ENCODE assay signal across 13 cellular contexts in genomic region chr7:52917982-52918578, GRCh38.
DNase-seq lines count a peak whose midpoint lies in the region; ATAC-seq and TF ChIP-seq lines count a peak whose summit lies in the region.
"Had no signal": no experiment of that assay in that cellular context is flagged by ENCODE, and none has a peak within 500 bp of the region (broad histone marks: within the 10 kb centered on the region; RNA-seq: fewer than 3 reads in every experiment).

No MANE protein-coding gene starts in this region.

- H3K27me3 ChIP-seq in left ventricle myocardium inferior (ENCODE audit: low read depth) (no peaks in the 10 kb centered on the region), OCI-LY1 (ENCODE audit: insufficient read depth, low read length) (no peaks in the 10 kb centered on the region)
- H3K27me3 ChIP-seq: BLaER1 treated with 17β-estradiol and CSF1 and Interleukin-3, amounts not matched to agents 10 nM and 100 nM had no signal

- H3K9me3 ChIP-seq in left ventricle myocardium inferior (replicated peaks), result no peaks in the 10 kb centered on the region
- H3K9me3 ChIP-seq in OCI-LY1 (ENCODE audit: low read length), result 0 out of 2 replicates have a peak, but pooled peaks cover 5% of the 10 kb centered on the region
- H3K9me3 ChIP-seq: BLaER1 treated with 17β-estradiol and CSF1 and Interleukin-3, amounts not matched to agents 10 nM and 100 nM had no signal

- no peaks in the 10 kb centered on the region for H3K79me2 ChIP-seq in OCI-LY1 (ENCODE audit: insufficient read depth, low read length)

- H3K4me2 ChIP-seq in OCI-LY1 (ENCODE audit: low read length), result no peak overlapping the region
- H3K4me2 ChIP-seq: BLaER1 treated with 17β-estradiol and CSF1 and Interleukin-3, amounts not matched to agents 10 nM and 100 nM had no signal

- H3K4me3 ChIP-seq in left ventricle myocardium inferior, result no peak overlapping the region
- no peak overlapping the region for H3K4me3 ChIP-seq in OCI-LY1 (ENCODE audit: low read depth, low read length, poor library complexity, severe bottlenecking)
- no peak overlapping the region for H3K4me3 ChIP-seq in epithelial cell of proximal tubule (ENCODE audit: low read depth, low read length)
- H3K4me3 ChIP-seq: BLaER1 treated with 17β-estradiol and CSF1 and Interleukin-3, amounts not matched to agents 10 nM and 100 nM had no signal

- ATAC-seq in Right ventricle myocardium inferior (no peak), GM19035 (IDR thresholded peaks at IDR 0.05; ENCODE audit: unreplicated experiment) (no peak)

- TF ChIP-seq CTCF in left ventricle myocardium inferior (IDR thresholded peaks at IDR 0.05; ENCODE audit: borderline replicate concordance), result peak; percentile 15
- TF ChIP-seq CTCF in OCI-LY1 (IDR thresholded peaks at IDR 0.05; ENCODE audit: low read length), result peak; percentile 91
- TF ChIP-seq CTCF in epithelial cell of proximal tubule (conservative IDR thresholded peaks at IDR 0.05; ENCODE audit: low read depth, low read length), result peak; percentile 90
- peak; percentile 69 for TF ChIP-seq CTCF in type B pancreatic cell (conservative IDR thresholded peaks at IDR 0.05)

- H3K27ac Mint-ChIP-seq in type B pancreatic cell, result no peak overlapping the region
- H3K27ac Mint-ChIP-seq: activated T-helper 2 cell treated with anti-CD3 and anti-CD28 coated beads, Interferon-gamma antibody, Interleukin-2, Interleukin-4, amounts not matched to agents 10 μg/mL and 5 μg/mL and 100 μg/mL, durations not matched to agents 14 hours and 24 hours and 36 hours had no signal

- H3F3A ChIP-seq in OCI-LY1 (ENCODE audit: insufficient read depth, low read length), result no peaks in the 10 kb centered on the region

- no peaks in the 10 kb centered on the region for H3K9me3 Mint-ChIP-seq in type B pancreatic cell

- intact Hi-C loops in left ventricle myocardium inferior (cut with micrococcal nuclease) (no loop called here), Right ventricle myocardium inferior (cut with DNase I) (no loop called here)

- H3K36me3 Mint-ChIP-seq in type B pancreatic cell, result no peaks in the 10 kb centered on the region

- peaks cover 4% of the 10 kb centered on the region for H3K4me1 Mint-ChIP-seq in type B pancreatic cell (ENCODE audit: unreplicated experiment)
- H3K4me1 Mint-ChIP-seq: central memory CD8-positive, alpha-beta T cell had no signal

- H3K27ac ChIP-seq in left ventricle myocardium inferior (replicated peaks) (no peak overlapping the region), OCI-LY1 (ENCODE audit: low read depth, low read length, poor library complexity, severe bottlenecking) (peak overlapping the region; percentile 8)
- H3K27ac ChIP-seq: BLaER1 treated with 17β-estradiol and CSF1 and Interleukin-3, amounts not matched to agents 10 nM and 100 nM had no signal

- no peaks in the 10 kb centered on the region for H3K4me1 ChIP-seq in left ventricle myocardium inferior
- peaks cover 37% of the 10 kb centered on the region for H3K4me1 ChIP-seq in OCI-LY1 (ENCODE audit: insufficient read depth, low read length, severe bottlenecking)
- H3K4me1 ChIP-seq: BLaER1 treated with 17β-estradiol and CSF1 and Interleukin-3, amounts not matched to agents 10 nM and 100 nM had no signal

- DNase-seq in left ventricle myocardium inferior (no peak), Right ventricle myocardium inferior (ENCODE audit: missing footprints) (no peak), epithelial cell of proximal tubule (ENCODE audit: low read depth) (peak; percentile 2), type B pancreatic cell (ENCODE audit: extremely low spot score, unreplicated experiment) (no peak), NCI-H2081 (lab: John Stamatoyannopoulos, UW) (no peak), dermis blood vessel endothelial cell (no peak)
- DNase-seq: activated CD4-positive, alpha-beta T cell treated with anti-CD3 and anti-CD28 coated beads for 1 hour; foreskin fibroblast had no signal

- H3K9ac ChIP-seq in OCI-LY1 (ENCODE audit: low read length), result no peak overlapping the region
- H3K9ac ChIP-seq: BLaER1 treated with 17β-estradiol and CSF1 and Interleukin-3, amounts not matched to agents 10 nM and 100 nM had no signal

- H3K27me3 Mint-ChIP-seq in type B pancreatic cell, result no peaks in the 10 kb centered on the region
- H3K27me3 Mint-ChIP-seq: central memory CD8-positive, alpha-beta T cell had no signal

- H3K4me3 Mint-ChIP-seq in type B pancreatic cell, result no peak overlapping the region
- H3K4me3 Mint-ChIP-seq: central memory CD8-positive, alpha-beta T cell had no signal

- H3K36me3 ChIP-seq in left ventricle myocardium inferior (no peaks in the 10 kb centered on the region), OCI-LY1 (ENCODE audit: insufficient read depth, low read length) (no peaks in the 10 kb centered on the region)
- H3K36me3 ChIP-seq: BLaER1 treated with 17β-estradiol and CSF1 and Interleukin-3, amounts not matched to agents 10 nM and 100 nM had no signal

- H2AFZ ChIP-seq in OCI-LY1 (ENCODE audit: low read length), result no peak overlapping the region

- H4K20me1 ChIP-seq in OCI-LY1 (ENCODE audit: insufficient read depth, low read length), result no peaks in the 10 kb centered on the region
- H4K20me1 ChIP-seq: BLaER1 treated with 17β-estradiol and CSF1 and Interleukin-3, amounts not matched to agents 10 nM and 100 nM had no signal

- no peaks in the 10 kb centered on the region for H3K9me2 ChIP-seq in OCI-LY1 (ENCODE audit: low read depth, low read length)

Comparison
In these comparisons a context has a peak if more than half of its experiments do, and no peak if none do; other contexts are left out.
1. CTCF ChIP-seq: peak in every context shown above with its lines; median percentile 91 in OCI-LY1; 90 in epithelial cell of proximal tubule; 69 in type B pancreatic cell; 15 in left ventricle myocardium inferior.